In the genomic region with DNA sequence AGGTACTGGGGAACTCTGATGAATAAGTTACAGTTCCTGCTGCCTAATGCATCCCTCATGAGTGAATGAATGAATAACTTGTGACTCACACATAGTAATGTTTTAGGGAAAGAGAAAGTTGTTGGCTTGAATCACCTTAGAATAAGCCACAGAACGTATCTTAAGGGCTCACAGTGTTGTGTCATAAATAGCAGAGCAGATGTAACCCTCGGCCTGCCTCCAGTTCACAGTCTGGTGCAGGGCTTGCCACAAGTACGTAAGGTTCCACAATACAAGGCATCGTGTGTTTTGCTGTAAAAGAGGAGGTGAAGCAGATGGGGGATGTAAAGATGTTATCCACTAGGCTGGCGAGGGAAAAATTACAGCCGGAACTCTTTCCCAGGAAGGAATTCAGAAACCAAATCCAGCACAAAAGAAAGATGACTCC, we compare ENCODE assay signal across 8 cellular contexts.
DNase-seq lines count a peak whose midpoint lies in the region; ATAC-seq and TF ChIP-seq lines count a peak whose summit lies in the region.

No MANE protein-coding gene starts in this region.

- no peaks in the 10 kb centered on the region for H3K27me3 ChIP-seq in left lung

- no peak overlapping the region for H3K4me3 ChIP-seq in left lung

- no peak for TF ChIP-seq CTCF in left lung (IDR thresholded peaks at IDR 0.05)

- H3K4me1 ChIP-seq in left lung = no peaks in the 10 kb centered on the region

- intact Hi-C loops in left lung (cut with DNase I) = no loop called here

- H3K9me3 ChIP-seq in left lung = no peaks in the 10 kb centered on the region

- H3K36me3 ChIP-seq in left lung = no peaks in the 10 kb centered on the region

- DNase-seq in Ammon's horn (ENCODE audit: low spot score) (peak; percentile 36), amniotic stem cell (lab: John Stamatoyannopoulos, UW) (peak; percentile 84), left lung (no peak), NCI-H1092 (lab: John Stamatoyannopoulos, UW) (no peak), 8988T (no peak)

- H3K27ac ChIP-seq in left lung = no peak overlapping the region

- ATAC-seq in HG03097 (IDR thresholded peaks at IDR 0.05; ENCODE audit: low FRiP score, unreplicated experiment) = peak; percentile 84
- ATAC-seq in left lung = peak; percentile 69
- ATAC-seq in HG02884 (IDR thresholded peaks at IDR 0.05; ENCODE audit: unreplicated experiment) = no peak
- no peak for ATAC-seq in GM19455 (IDR thresholded peaks at IDR 0.05; ENCODE audit: unreplicated experiment)

Comparison
In these comparisons a context has a peak if more than half of its experiments do, and no peak if none do; other contexts are left out.
1. DNase-seq: peak in Ammon's horn (single experiment) and amniotic stem cell (single experiment); none in left lung (0 of 2), NCI-H1092 (single experiment) and 8988T (single experiment).
2. ATAC-seq: peak in HG03097 (single experiment) and left lung (single experiment); none in HG02884 (single experiment) and GM19455 (single experiment).